ENCODE assay signal across 14 cellular contexts in genomic region chrX:132676561-132677186, GRCh38.
DNase-seq lines count a peak whose midpoint lies in the region; ATAC-seq and TF ChIP-seq lines count a peak whose summit lies in the region.
"Had no signal": no experiment of that assay in that cellular context is flagged by ENCODE, and none has a peak within 500 bp of the region (broad histone marks: within the 10 kb centered on the region; RNA-seq: fewer than 3 reads in every experiment).

No MANE protein-coding gene starts in this region.

- H4K5ac ChIP-seq in mesendoderm (ENCODE audit: low read length): no peak overlapping the region

- H3K27me3 ChIP-seq in CD8-positive, alpha-beta T cell (ENCODE audit: insufficient read depth, low read length): no peaks in the 10 kb centered on the region
- peaks cover 43% of the 10 kb centered on the region for H3K27me3 ChIP-seq in H7 (ENCODE audit: control insufficient read depth, insufficient read depth, low read length)
- no peaks in the 10 kb centered on the region for H3K27me3 ChIP-seq in mesendoderm (ENCODE audit: insufficient read depth, low read length, poor library complexity)
- H3K27me3 ChIP-seq: gastroesophageal sphincter, transverse colon had no signal

- H3K27ac ChIP-seq in CD8-positive, alpha-beta T cell (ENCODE audit: low read depth, low read length): no peak overlapping the region
- no peak overlapping the region for H3K27ac ChIP-seq in mesendoderm (ENCODE audit: low read depth, low read length)
- H3K27ac ChIP-seq: gastroesophageal sphincter, transverse colon had no signal

- no peak overlapping the region for H4K8ac ChIP-seq in mesendoderm (ENCODE audit: low read depth, low read length)

- H3K36me3 ChIP-seq in CD8-positive, alpha-beta T cell (ENCODE audit: insufficient read depth, low read length): no peaks in the 10 kb centered on the region
- H3K36me3 ChIP-seq in H7 (replicated peaks; ENCODE audit: control insufficient read depth, insufficient read depth, low read length) (no peaks in the 10 kb centered on the region), mesendoderm (ENCODE audit: control insufficient read depth, insufficient read depth, low read length) (no peaks in the 10 kb centered on the region)
- H3K36me3 ChIP-seq: gastroesophageal sphincter, transverse colon had no signal

- no peaks in the 10 kb centered on the region for H3K79me1 ChIP-seq in mesendoderm (ENCODE audit: low read length)

- peak overlapping the region; percentile 49 for H3K27ac Mint-ChIP-seq in CD8-positive, alpha-beta T cell
- H3K27ac Mint-ChIP-seq in T-helper 17 cell: no peak overlapping the region

- POLR2A ChIA-PET in CD8-positive, alpha-beta T cell (lab: Charles Lee): no interaction called here

- H2BK15ac ChIP-seq in mesendoderm (replicated peaks; ENCODE audit: low read depth): no peak overlapping the region

- no peak overlapping the region for H2AK5ac ChIP-seq in mesendoderm (ENCODE audit: low read length)

- no peak overlapping the region for H2BK120ac ChIP-seq in mesendoderm (ENCODE audit: low read depth, low read length)

- no peak for ATAC-seq in CD8-positive, alpha-beta T cell
- ATAC-seq in T-helper 17 cell (no peak), HG02970 (IDR thresholded peaks at IDR 0.05; ENCODE audit: low FRiP score, unreplicated experiment) (no peak)
- ATAC-seq: gastroesophageal sphincter had no signal

- no peak for TF ChIP-seq CTCF in CD8-positive, alpha-beta T cell (IDR thresholded peaks at IDR 0.05)

- intact Hi-C loops in CD8-positive, alpha-beta T cell (cut with DNase I, micrococcal nuclease): no loop called here

- H3K56ac ChIP-seq in mesendoderm (ENCODE audit: low read length): no peak overlapping the region

- H3K4me2 ChIP-seq in mesendoderm (ENCODE audit: low read length): no peak overlapping the region

- DNase-seq in CD8-positive, alpha-beta T cell: no peak
- peak; percentile 6 for DNase-seq in H7
- DNase-seq in T-helper 17 cell: no peak
- peak; percentile 55 for DNase-seq in mesendoderm
- no peak for DNase-seq in NCI-H226
- DNase-seq in NCI-H1436 (lab: John Stamatoyannopoulos, UW): no peak
- DNase-seq in SW480 (ENCODE audit: low spot score): no peak
- DNase-seq: activated CD4-positive, CD25-positive, alpha-beta regulatory T cell treated with anti-CD3 and anti-CD28 coated beads, Interleukin-2, amount 50 U/mL, for 72 hours; activated naive CD4-positive, alpha-beta T cell treated with anti-CD3 and anti-CD28 coated beads, Interleukin-2, amount 50 U/mL, for 16 hours; COR-L47; SIG-M5; transverse colon had no signal

- H3K9me3 Mint-ChIP-seq in CD8-positive, alpha-beta T cell: peaks cover 5% of the 10 kb centered on the region

- H3K36me3 Mint-ChIP-seq in CD8-positive, alpha-beta T cell: no peaks in the 10 kb centered on the region
- no peaks in the 10 kb centered on the region for H3K36me3 Mint-ChIP-seq in T-helper 17 cell (ENCODE audit: low read depth)

- peaks cover 4% of the 10 kb centered on the region for H3K4me1 ChIP-seq in CD8-positive, alpha-beta T cell (ENCODE audit: insufficient read depth, low read length)
- H3K4me1 ChIP-seq in mesendoderm (ENCODE audit: control insufficient read depth, low read depth, low read length): no peaks in the 10 kb centered on the region
- H3K4me1 ChIP-seq: gastroesophageal sphincter, transverse colon had no signal

- H2BK5ac ChIP-seq in mesendoderm (ENCODE audit: low read length): no peak overlapping the region

- WGBS in mesendoderm (ENCODE audit: extremely low coverage, insufficient coverage, low lambda C conversion rate): no CpG with 5 or more reads among the region's 4 CpGs

- H3K4ac ChIP-seq in mesendoderm (ENCODE audit: low read depth, low read length): no peak overlapping the region

- no peaks in the 10 kb centered on the region for H3K27me3 Mint-ChIP-seq in CD8-positive, alpha-beta T cell (ENCODE audit: low read depth)
- no peaks in the 10 kb centered on the region for H3K27me3 Mint-ChIP-seq in T-helper 17 cell

- H3K23ac ChIP-seq in mesendoderm (ENCODE audit: low read length): no peak overlapping the region

- H3K4me3 Mint-ChIP-seq in CD8-positive, alpha-beta T cell: no peak overlapping the region
- H3K4me3 Mint-ChIP-seq in T-helper 17 cell: peak overlapping the region; percentile 31

- H3K9me3 ChIP-seq in CD8-positive, alpha-beta T cell (ENCODE audit: low read length): no peaks in the 10 kb centered on the region
- no peaks in the 10 kb centered on the region for H3K9me3 ChIP-seq in T-helper 17 cell (ENCODE audit: control insufficient read depth, low read length, poor library complexity, severe bottlenecking)
- H3K9me3 ChIP-seq: gastroesophageal sphincter, transverse colon had no signal

- no peaks in the 10 kb centered on the region for H3K79me2 ChIP-seq in mesendoderm (ENCODE audit: control insufficient read depth, insufficient read depth, low read length)

- H3K4me1 Mint-ChIP-seq in CD8-positive, alpha-beta T cell (ENCODE audit: low read depth): peaks cover 4% of the 10 kb centered on the region
- H3K4me1 Mint-ChIP-seq in T-helper 17 cell: no peaks in the 10 kb centered on the region

- H3K18ac ChIP-seq in mesendoderm (ENCODE audit: low read length): no peak overlapping the region

- CTCF ChIA-PET in CD8-positive, alpha-beta T cell (lab: Charles Lee): no interaction called here

- no peak overlapping the region for H3K9ac ChIP-seq in mesendoderm (ENCODE audit: low read length)

- no peak overlapping the region for H3K4me3 ChIP-seq in CD8-positive, alpha-beta T cell (ENCODE audit: low read depth, low read length)
- no peak overlapping the region for H3K4me3 ChIP-seq in H7 (ENCODE audit: insufficient read depth, low read depth, low read length)
- H3K4me3 ChIP-seq in mesendoderm (ENCODE audit: low read length): no peak overlapping the region
- H3K4me3 ChIP-seq: gastroesophageal sphincter, transverse colon had no signal

Comparison
In these comparisons a context has a peak if more than half of its experiments do, and no peak if none do; other contexts are left out.
1. DNase-seq: peak in H7 (single experiment) and mesendoderm (single experiment); none in CD8-positive, alpha-beta T cell (0 of 7), T-helper 17 cell (0 of 3), NCI-H226 (single experiment), NCI-H1436 (single experiment) and SW480 (single experiment).